13 cellular contexts compared by ENCODE assay signal in genomic region chr6:45920819-45921511, GRCh38.
DNase-seq lines count a peak whose midpoint lies in the region; ATAC-seq, FAIRE-seq and TF ChIP-seq lines count a peak whose summit lies in the region.
"Had no signal": no experiment of that assay in that cellular context is flagged by ENCODE, and none has a peak within 500 bp of the region (broad histone marks: within the 10 kb centered on the region; RNA-seq: fewer than 3 reads in every experiment).

No MANE protein-coding gene starts in this region.

- DNase-seq in GM10248 (ENCODE audit: extremely low spot score) (peak; percentile 44), urothelium cell line (ENCODE audit: low spot score) (no peak), DMS53 treated with DMSO at 0.1 percent for 48 hours (lab: John Stamatoyannopoulos, UW; ENCODE audit: unreplicated experiment) (no peak), HepG2 (ENCODE audit: low spot score) (no peak), right cardiac atrium (no peak)
- DNase-seq: CD8-positive, alpha-beta memory T cell; head of caudate nucleus had no signal

- no peak for FAIRE-seq in urothelium cell line (lab: Jason Lieb, UNC)
- FAIRE-seq in HepG2 (lab: Jason Lieb, UNC), result no peak

- no peak for TF ChIP-seq CTCF in GM10248 (IDR thresholded peaks at IDR 0.05; ENCODE audit: control extremely low read depth, extremely low read depth, low read depth, missing control alignments)
- no peak for TF ChIP-seq CTCF in KMS-11 (conservative IDR thresholded peaks at IDR 0.05; ENCODE audit: low read depth, low read length)
- TF ChIP-seq CTCF in HepG2 (CRISPR knock-in tag; IDR thresholded peaks at IDR 0.05), result no peak

- CTCF ChIA-PET in GM10248 (lab: Yijun Ruan, JAX) (interaction anchor here (0.8 to 7.5 kb wide), 15 partner anchors 9 to 1451 kb away, joined by 3 to 120 read pairs (median 9); no protein-coding TSS in a partner anchor), HepG2 (lab: Yijun Ruan, JAX; ENCODE audit: low intra/inter-chr PET ratio, low total read pairs) (no interaction called here)

- H3K4me3 ChIP-seq in KMS-11 (IDR thresholded peaks at IDR 0.05; ENCODE audit: insufficient read depth, low read depth, low read length) (no peak overlapping the region), HepG2 (replicated peaks in 1 of 3; ENCODE audit: insufficient read depth in 1 of 3, low read depth in 2 of 3, low read length in 3 of 3) (no peak overlapping the region), right cardiac atrium (ENCODE audit: low read length) (no peak overlapping the region)
- H3K4me3 ChIP-seq: coronary artery, HAP-1, thoracic aorta had no signal

- peak overlapping the region; percentile 100 for H3K4me2 ChIP-seq in KMS-11
- no peak overlapping the region for H3K4me2 ChIP-seq in HepG2 (ENCODE audit: low read depth, low read length)

- TF ChIP-seq RAD21 in HepG2 (CRISPR knock-in tag; IDR thresholded peaks at IDR 0.05), result no peak

- H3K9ac ChIP-seq in KMS-11 (peak overlapping the region; percentile 71; the same call in 1 of the 2 replicates), HepG2 (ENCODE audit: insufficient read depth, low read depth, low read length) (no peak overlapping the region)

- H3K9me3 ChIP-seq in HepG2 (ENCODE audit: low read length) (no peaks in the 10 kb centered on the region), right cardiac atrium (ENCODE audit: control insufficient read depth, low read length) (no peaks in the 10 kb centered on the region)
- H3K9me3 ChIP-seq: HAP-1, thoracic aorta had no signal

- peak overlapping the region; percentile 23; the same call in 1 of the 2 replicates for H2AFZ ChIP-seq in KMS-11 (ENCODE audit: low read depth)
- no peak overlapping the region for H2AFZ ChIP-seq in HepG2 (ENCODE audit: low read length)

- H3K79me2 ChIP-seq in KMS-11 (ENCODE audit: insufficient read depth, low read depth) (no peaks in the 10 kb centered on the region), HepG2 (ENCODE audit: insufficient read depth, low read length) (no peaks in the 10 kb centered on the region)

- TF ChIP-seq POLR2A in HepG2 (IDR thresholded peaks at IDR 0.05; ENCODE audit: insufficient read depth in 1 of 2, low read depth in 2 of 2, low read length in 2 of 2), result no peak

- H3K36me3 ChIP-seq in KMS-11 (ENCODE audit: insufficient read depth), result no peaks in the 10 kb centered on the region
- no peaks in the 10 kb centered on the region for H3K36me3 ChIP-seq in HepG2 (replicated peaks in 1 of 2; ENCODE audit: control insufficient read depth in 1 of 2, insufficient read depth in 2 of 2, low read length in 2 of 2)
- H3K36me3 ChIP-seq: HAP-1, thoracic aorta had no signal

- no TSS peak for BruUV-seq in HepG2 (replicated peaks; lab: Mats Ljungman, UMichigan)

- 1% methylated on average over 5 of the region's 5 CpGs for WGBS in HepG2 (ENCODE audit: low lambda C conversion rate)
- 81% methylated on average over 5 of the region's 5 CpGs for WGBS in right cardiac atrium

- H4K20me1 ChIP-seq in KMS-11 (ENCODE audit: insufficient read depth), result no peaks in the 10 kb centered on the region
- H4K20me1 ChIP-seq in HepG2 (ENCODE audit: insufficient read depth, low read length), result no peaks in the 10 kb centered on the region

- POLR2A ChIA-PET in GM10248 (lab: Yijun Ruan, JAX) (no interaction called here), HepG2 (lab: Yijun Ruan, JAX) (no interaction called here)

- H3K4me1 ChIP-seq in KMS-11 (ENCODE audit: low read depth, poor library complexity, severe bottlenecking) (peaks cover 67% of the 10 kb centered on the region), HepG2 (ENCODE audit: insufficient read depth, low read length) (no peaks in the 10 kb centered on the region), right cardiac atrium (ENCODE audit: control insufficient read depth, insufficient read depth, low read length) (peaks cover 4% of the 10 kb centered on the region)

- no peak for TF ChIP-seq EP300 in HepG2 (IDR thresholded peaks at IDR 0.05; ENCODE audit: low read depth in 2 of 2, low read length in 2 of 2)
- no peak for TF ChIP-seq EP300 in HepG2 (CRISPR knock-in tag; IDR thresholded peaks at IDR 0.05; ENCODE audit: borderline replicate concordance)

- H3K27ac ChIP-seq in KMS-11, result peak overlapping the region; percentile 94
- H3K27ac ChIP-seq in HepG2 (ENCODE audit: extremely low read length, insufficient read depth, low read length), result no peak overlapping the region
- no peak overlapping the region for H3K27ac ChIP-seq in right cardiac atrium (ENCODE audit: low read length)
- H3K27ac ChIP-seq: thoracic aorta had no signal

- intact Hi-C loops in HepG2 (cut with micrococcal nuclease; ENCODE audit: unreplicated experiment), result loop anchor here (5.0 kb wide), 2 partner anchors 824 to 1329 kb away; no protein-coding TSS in a partner anchor
- intact Hi-C loops in right cardiac atrium (cut with DNase I), result loop anchor here in 2 of 4 donors (5.0 to 10.0 kb wide), 3 partner anchors 1264 to 1444 kb away; no protein-coding TSS in a partner anchor

- in situ Hi-C loops in HepG2 (cut with HindIII; ENCODE audit: extremely low pct_ligation_motif_present, low pct_unique_long_range_greater_than_20kb), result loop anchor here (25.0 kb wide), 1 partner anchor 1259 kb away; no protein-coding TSS in a partner anchor

- H3K27me3 ChIP-seq in KMS-11 (ENCODE audit: insufficient read depth, low read depth), result no peaks in the 10 kb centered on the region
- no peaks in the 10 kb centered on the region for H3K27me3 ChIP-seq in HepG2 (ENCODE audit: control insufficient read depth in 1 of 2, insufficient read depth in 2 of 2, low read length in 2 of 2)
- H3K27me3 ChIP-seq in right cardiac atrium (ENCODE audit: control insufficient read depth, insufficient read depth), result no peaks in the 10 kb centered on the region

- ATAC-seq in GM18909 (IDR thresholded peaks at IDR 0.05; ENCODE audit: poor library complexity, unreplicated experiment) (peak; percentile 70), HG02759 (IDR thresholded peaks at IDR 0.05; ENCODE audit: unreplicated experiment) (peak; percentile 64), HepG2 (no peak), right cardiac atrium (no peak)

TF ChIP-seq in HepG2, 621 proteins besides CTCF, POLR2A, EP300 and RAD21:
- no peak for TF ChIP-seq ZNF10 (CRISPR knock-in tag; IDR thresholded peaks at IDR 0.05; ENCODE audit: borderline replicate concordance, low read depth)

Comparison
In these comparisons a context has a peak if more than half of its experiments do, and no peak if none do; other contexts are left out.
1. ATAC-seq: peak in GM18909 (single experiment) and HG02759 (single experiment); none in HepG2 (single experiment) and right cardiac atrium (0 of 2).